8 cellular contexts compared by ENCODE assay signal in the genomic region with DNA sequence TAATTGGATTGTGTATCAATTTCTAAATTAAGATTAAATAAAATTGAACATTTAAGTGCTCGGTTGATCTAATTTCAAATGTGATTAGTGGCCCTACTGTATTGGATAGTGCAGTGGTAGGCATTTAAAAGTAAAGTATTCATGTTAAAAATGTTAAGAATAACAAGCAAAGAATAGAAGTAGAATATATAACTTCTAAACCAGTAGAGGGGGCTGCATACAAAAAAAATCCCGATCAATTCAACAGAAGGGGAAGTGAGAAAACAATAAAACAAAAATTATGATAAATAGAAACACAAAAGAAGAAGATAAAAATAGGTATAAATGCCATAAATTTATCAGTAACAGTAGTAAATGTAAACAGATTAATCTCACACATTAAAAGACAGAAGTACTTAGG. TPM values are rescaled to one million over a fixed set of nuclear protein-coding genes. Genes with fewer than 3 reads are reported as not detected.
DNase-seq lines count a peak whose midpoint lies in the region; ATAC-seq and TF ChIP-seq lines count a peak whose summit lies in the region.

No MANE protein-coding gene starts in this region.

- H3K36me3 ChIP-seq in OCI-LY7 (ENCODE audit: insufficient read depth, low read length), result no peaks in the 10 kb centered on the region; the same call in 1 of the 2 replicates

- in situ Hi-C loops in GM13976 (cut with MboI; ENCODE audit: low sequenced_read_pairs, unreplicated experiment), result loop anchor here (5.0 to 25.0 kb wide), 3 partner anchors 107 to 503 kb away; no protein-coding TSS in a partner anchor

- peak; percentile 26 for TF ChIP-seq CTCF in GM13976 (IDR thresholded peaks at IDR 0.05; ENCODE audit: borderline replicate concordance, control extremely low read depth, extremely low read depth, insufficient read depth, missing control alignments)
- TF ChIP-seq CTCF in OCI-LY7 (conservative IDR thresholded peaks at IDR 0.05; ENCODE audit: low read length), result peak; percentile 96
- peak; percentile 35 for TF ChIP-seq CTCF in fibroblast of mammary gland (conservative IDR thresholded peaks at IDR 0.05; ENCODE audit: control insufficient read depth, insufficient read depth, low read depth, low read length)

- BruUV-seq in OCI-LY7 (replicated peaks; lab: Mats Ljungman, UMichigan), result no TSS peak

- no peak overlapping the region; the same call in 1 of the 2 replicates for H2AFZ ChIP-seq in OCI-LY7 (ENCODE audit: low read length)

- peak; percentile 49 to 53 for DNase-seq in AML-193 (lab: John Stamatoyannopoulos, UW)
- DNase-seq in GM13976 (ENCODE audit: low spot score), result no peak
- DNase-seq in OCI-LY7 (ENCODE audit: low spot score), result peak; percentile 65
- DNase-seq in fibroblast of mammary gland (ENCODE audit: low read depth), result no peak
- no peak for DNase-seq in T-helper 2 cell
- DNase-seq in activated naive CD4-positive, alpha-beta T cell treated with Interleukin-2 at 50 U/mL for 16 hours, result no peak

- H3K4me3 ChIP-seq in OCI-LY7 (ENCODE audit: low read depth, low read length, poor library complexity, severe bottlenecking) (no peak overlapping the region), fibroblast of mammary gland (ENCODE audit: control insufficient read depth, low read depth, low read length) (no peak overlapping the region)

- H3K4me2 ChIP-seq in OCI-LY7 (ENCODE audit: low read length), result peak overlapping the region; percentile 31

- H3K27ac ChIP-seq in OCI-LY7 (ENCODE audit: low read depth, low read length, poor library complexity, severe bottlenecking), result no peak overlapping the region

- peaks cover 5% of the 10 kb centered on the region; the same call in 1 of the 2 replicates for H3K9me3 ChIP-seq in OCI-LY7 (ENCODE audit: low read length)

- H4K20me1 ChIP-seq in OCI-LY7 (ENCODE audit: insufficient read depth, low read length), result no peaks in the 10 kb centered on the region

- intact Hi-C loops in OCI-LY7 (cut with micrococcal nuclease; ENCODE audit: unreplicated experiment), result loop anchor here (1.0 to 10.0 kb wide), 4 partner anchors 42 to 851 kb away; no protein-coding TSS in a partner anchor

- H3K4me1 ChIP-seq in OCI-LY7 (ENCODE audit: insufficient read depth, low read length, poor library complexity, severe bottlenecking), result peaks cover 26% of the 10 kb centered on the region

- ATAC-seq in GM21576 (IDR thresholded peaks at IDR 0.05; ENCODE audit: unreplicated experiment), result no peak
- ATAC-seq in GM21423 (IDR thresholded peaks at IDR 0.05; ENCODE audit: unreplicated experiment), result no peak

- POLR2A ChIA-PET in OCI-LY7 (lab: Charles Lee), result interaction anchor here (0.8 kb wide), 1 partner anchor 75 kb away, joined by 3 read pairs; no protein-coding TSS in a partner anchor

- H3K79me2 ChIP-seq in OCI-LY7 (ENCODE audit: insufficient read depth, low read depth, low read length), result no peaks in the 10 kb centered on the region

- no peaks in the 10 kb centered on the region for H3K9me2 ChIP-seq in OCI-LY7 (ENCODE audit: insufficient read depth, low read length)

- CTCF ChIA-PET in OCI-LY7 (lab: Charles Lee; ENCODE audit: unreplicated experiment), result interaction anchor here (1.6 kb wide), 1 partner anchor 42 kb away, joined by 6 read pairs; no protein-coding TSS in a partner anchor

RNA-seq across cellular contexts. Expression of gene WDFY4, which starts 24.9 kb away (rescaled TPM):
- 41.6 and 51.5 TPM in 2 replicates for total RNA-seq in OCI-LY7 (2014; rRNA removed; shearing (Covaris generic))
- 80.0 and 85.6 TPM in 2 replicates for total RNA-seq in OCI-LY7 (2022)

RNA-seq across cellular contexts. Expression of gene ARHGAP22, which starts 54.9 kb away (rescaled TPM):
- total RNA-seq in OCI-LY7 (2014; rRNA removed; shearing (Covaris generic)), result 0.08 and 0.19 TPM in 2 replicates
- 0.41 and 0.46 TPM in 2 replicates for total RNA-seq in OCI-LY7 (2022)

Comparison
In these comparisons a context has a peak if more than half of its experiments do, and no peak if none do; other contexts are left out.
1. DNase-seq: peak in AML-193 (2 of 2) and OCI-LY7 (single experiment); none in GM13976 (single experiment), fibroblast of mammary gland (single experiment), T-helper 2 cell (0 of 5) and activated naive CD4-positive, alpha-beta T cell treated with Interleukin-2 at 50 U/mL for 16 hours (single experiment).
2. CTCF ChIP-seq: peak in every context shown above with its lines; median percentile 96 in OCI-LY7; 35 in fibroblast of mammary gland; 26 in GM13976.